In the genomic region with DNA sequence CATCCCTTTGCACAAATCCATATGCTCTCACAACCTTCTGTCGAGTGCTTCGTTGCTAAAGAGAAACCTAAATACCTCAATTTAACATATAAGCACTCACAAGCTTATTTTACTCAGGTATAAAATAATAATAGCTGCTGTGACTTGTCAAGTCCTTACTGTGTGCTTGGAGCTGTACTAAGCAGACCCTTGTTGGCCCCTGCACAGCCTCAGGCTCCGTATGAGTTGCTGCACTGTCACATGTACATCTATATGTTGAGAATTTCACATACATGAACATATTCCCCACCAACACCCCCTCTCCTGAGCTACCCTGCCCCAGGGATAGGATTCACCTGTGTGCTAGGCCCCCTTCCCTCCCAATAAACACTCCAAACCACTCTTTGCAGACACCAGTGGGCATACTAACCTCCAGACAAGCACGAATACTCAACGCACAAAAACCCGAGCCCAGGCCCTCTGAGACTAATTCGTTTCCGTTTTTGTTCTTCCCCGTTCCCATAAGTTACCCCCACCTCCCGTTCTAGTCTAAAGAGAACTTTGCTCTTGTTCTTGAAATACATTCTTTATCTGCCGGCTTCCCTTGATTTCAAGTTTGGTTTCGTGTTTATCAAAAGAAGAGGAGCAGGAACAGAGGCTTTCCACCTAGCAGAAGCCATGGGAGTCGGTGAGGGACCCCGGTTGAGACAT, we compare ENCODE assay signal across 17 cellular contexts. TPM values are rescaled to one million over a fixed set of nuclear protein-coding genes. Genes with fewer than 3 reads are reported as not detected.
A peak's percentile ranks its signal among the peaks of the same experiment; 100 is the strongest.
DNase-seq lines count a peak whose midpoint lies in the region; ATAC-seq and TF ChIP-seq lines count a peak whose summit lies in the region.
"Had no signal": no experiment of that assay in that cellular context is flagged by ENCODE, and none has a peak within 500 bp of the region (broad histone marks: within the 10 kb centered on the region; RNA-seq: fewer than 3 reads in every experiment).

No MANE protein-coding gene starts in this region.

- ATAC-seq in activated B cell treated with CpG ODN at 0.5 μM for 24 hours (ENCODE audit: low read depth) = no peak
- ATAC-seq in HG03095 (IDR thresholded peaks at IDR 0.05; ENCODE audit: unreplicated experiment) = no peak
- ATAC-seq in GM18867 (IDR thresholded peaks at IDR 0.05; ENCODE audit: unreplicated experiment) = no peak

- H3K27ac ChIP-seq in iPS-20b (ENCODE audit: low read length) (no peak overlapping the region), smooth muscle cell (ENCODE audit: low read depth) (peak overlapping the region; percentile 26)
- H3K27ac ChIP-seq: KMS-11 had no signal

- POLR2A ChIA-PET in activated B cell treated with CpG ODN at 0.5 μM for 24 hours (lab: Charles Lee) = no interaction called here

- intact Hi-C loops in activated B cell treated with CpG ODN at 0.5 μM for 24 hours (cut with micrococcal nuclease) = no loop called here

- peak overlapping the region; percentile 95 for H3K4me2 ChIP-seq in smooth muscle cell
- H3K4me2 ChIP-seq: KMS-11 had no signal

- H4K20me1 ChIP-seq in smooth muscle cell (ENCODE audit: low read depth) = no peaks in the 10 kb centered on the region

- CTCF ChIA-PET in activated B cell treated with CpG ODN at 0.5 μM for 24 hours (lab: Charles Lee) = no interaction called here

- no peaks in the 10 kb centered on the region for H3K9me3 Mint-ChIP-seq in activated T-cell treated with anti-CD3 and anti-CD28 coated beads, Interleukin-2, amount 50 U/mL, for 24 hours
- no peaks in the 10 kb centered on the region for H3K9me3 Mint-ChIP-seq in activated B cell treated with CpG ODN at 0.5 μM for 24 hours
- H3K9me3 Mint-ChIP-seq: neural crest cell had no signal

- H3K36me3 Mint-ChIP-seq in activated T-cell treated with anti-CD3 and anti-CD28 coated beads, Interleukin-2, amount 50 U/mL, for 24 hours (ENCODE audit: low read depth) = no peaks in the 10 kb centered on the region
- no peaks in the 10 kb centered on the region for H3K36me3 Mint-ChIP-seq in activated B cell treated with CpG ODN at 0.5 μM for 24 hours (ENCODE audit: low read depth)

- no peak for TF ChIP-seq CTCF in activated B cell treated with CpG ODN at 0.5 μM for 24 hours (IDR thresholded peaks at IDR 0.05)
- TF ChIP-seq CTCF in smooth muscle cell (IDR thresholded peaks at IDR 0.05; ENCODE audit: borderline replicate concordance, insufficient read depth, poor library complexity, severe bottlenecking) = no peak

- peak overlapping the region; percentile 75 for H2AFZ ChIP-seq in smooth muscle cell (ENCODE audit: low read depth)

- H3K27me3 ChIP-seq in iPS-20b (ENCODE audit: insufficient read depth, low read length) (peaks cover 100% of the 10 kb centered on the region), smooth muscle cell (ENCODE audit: low read depth) (peaks cover 9% of the 10 kb centered on the region)

- no peaks in the 10 kb centered on the region for H3K9me3 ChIP-seq in iPS-20b (ENCODE audit: insufficient read depth, low read depth, low read length)
- H3K9me3 ChIP-seq in smooth muscle cell (replicated peaks; ENCODE audit: low read depth) = no peaks in the 10 kb centered on the region

- no peak overlapping the region for H3K4me3 Mint-ChIP-seq in activated T-cell treated with anti-CD3 and anti-CD28 coated beads, Interleukin-2, amount 50 U/mL, for 24 hours
- H3K4me3 Mint-ChIP-seq in activated B cell treated with CpG ODN at 0.5 μM for 24 hours = peak overlapping the region; percentile 17
- H3K4me3 Mint-ChIP-seq: neural crest cell had no signal

- peak overlapping the region; percentile 35 for H3K27ac Mint-ChIP-seq in activated T-cell treated with anti-CD3 and anti-CD28 coated beads, Interleukin-2, amount 50 U/mL, for 24 hours
- peak overlapping the region; percentile 24 for H3K27ac Mint-ChIP-seq in activated B cell treated with CpG ODN at 0.5 μM for 24 hours

- no peak overlapping the region for H3K9ac ChIP-seq in iPS-20b (ENCODE audit: low read depth, low read length)
- no peak overlapping the region for H3K9ac ChIP-seq in smooth muscle cell (ENCODE audit: low read depth)
- H3K9ac ChIP-seq: KMS-11 had no signal

- H3F3A ChIP-seq in smooth muscle cell (ENCODE audit: low read depth) = peaks cover 11% of the 10 kb centered on the region

- WGBS in smooth muscle cell (ENCODE audit: low lambda C conversion rate) = 6% methylated on average over 14 of the region's 14 CpGs

- peaks cover 94% of the 10 kb centered on the region for H3K27me3 Mint-ChIP-seq in activated T-cell treated with anti-CD3 and anti-CD28 coated beads, Interleukin-2, amount 50 U/mL, for 24 hours
- H3K27me3 Mint-ChIP-seq in activated B cell treated with CpG ODN at 0.5 μM for 24 hours = peaks cover 65% of the 10 kb centered on the region

- peaks cover 63% of the 10 kb centered on the region for H3K4me1 Mint-ChIP-seq in activated T-cell treated with anti-CD3 and anti-CD28 coated beads, Interleukin-2, amount 50 U/mL, for 24 hours (ENCODE audit: low read depth)
- H3K4me1 Mint-ChIP-seq in activated B cell treated with CpG ODN at 0.5 μM for 24 hours = peaks cover 51% of the 10 kb centered on the region

- peaks cover 42% of the 10 kb centered on the region for H3K79me2 ChIP-seq in smooth muscle cell (ENCODE audit: low read depth)

- H3K4me1 ChIP-seq in iPS-20b (ENCODE audit: insufficient read depth, low read length) (peaks cover 8% of the 10 kb centered on the region; the same call in 1 of the 2 replicates), smooth muscle cell (ENCODE audit: low read depth) (peaks cover 36% of the 10 kb centered on the region)

- peak; percentile 39 for DNase-seq in activated T-cell treated with anti-CD3 and anti-CD28 coated beads, Interleukin-2, amount 50 U/mL, for 24 hours
- DNase-seq in activated T-cell treated with anti-CD3 and anti-CD28 coated beads, Interleukin-2, amount 50 U/mL, for 1 hour = no peak
- no peak for DNase-seq in activated B cell treated with CpG ODN at 0.5 μM for 24 hours
- no peak for DNase-seq in smooth muscle cell (lab: John Stamatoyannopoulos, UW; ENCODE audit: unreplicated experiment)
- DNase-seq in NCI-H510A treated with DMSO at 0.1 percent for 48 hours (lab: John Stamatoyannopoulos, UW) = no peak
- DNase-seq: DMS79 treated with DMSO at 0.1 percent for 48 hours; effector memory CD4-positive, alpha-beta T cell; foreskin melanocyte; kidney; NCI-H1436 treated with DMSO at 0.1 percent for 48 hours; NCI-H748 treated with DMSO at 0.1 percent for 48 hours had no signal

- H3K36me3 ChIP-seq in iPS-20b (ENCODE audit: insufficient read depth, low read depth, low read length) (no peaks in the 10 kb centered on the region), smooth muscle cell (ENCODE audit: low read depth) (no peaks in the 10 kb centered on the region)

- H3K4me3 ChIP-seq in iPS-20b (ENCODE audit: low read length) (0 out of 2 replicates have a peak overlapping the region, but pooled peaks have one; percentile 50), smooth muscle cell (peak overlapping the region; percentile 65)

RNA-seq across cellular contexts. Expression of a gene that starts 3.6 kb away (rescaled TPM):
- total RNA-seq in activated B cell treated with CpG ODN at 0.5 μM for 24 hours (not detected in 2 replicates), smooth muscle cell (25.2 and 36.3 TPM in 2 replicates)
- polyA plus RNA-seq in smooth muscle cell = 18.2 and 68.4 TPM in 2 replicates
- total RNA-seq: kidney, neural crest cell, ureter had no signal

RNA-seq across cellular contexts. Expression of a gene that starts 28.6 kb away (rescaled TPM):
- total RNA-seq in activated B cell treated with CpG ODN at 0.5 μM for 24 hours (26.4 and 28.9 TPM in 2 replicates), smooth muscle cell (29.9 and 44.2 TPM in 2 replicates)
- polyA plus RNA-seq in smooth muscle cell = 32.7 and 41.6 TPM in 2 replicates

Comparison
In these comparisons a context has a peak if more than half of its experiments do, and no peak if none do; other contexts are left out.
1. RNA of a gene that starts 3.6 kb away (total RNA-seq): 25.2 to 36.3 TPM in smooth muscle cell; not detected in activated B cell treated with CpG ODN at 0.5 μM for 24 hours; every median in the first group is over 10 times any median in the second.